In the genomic region with DNA sequence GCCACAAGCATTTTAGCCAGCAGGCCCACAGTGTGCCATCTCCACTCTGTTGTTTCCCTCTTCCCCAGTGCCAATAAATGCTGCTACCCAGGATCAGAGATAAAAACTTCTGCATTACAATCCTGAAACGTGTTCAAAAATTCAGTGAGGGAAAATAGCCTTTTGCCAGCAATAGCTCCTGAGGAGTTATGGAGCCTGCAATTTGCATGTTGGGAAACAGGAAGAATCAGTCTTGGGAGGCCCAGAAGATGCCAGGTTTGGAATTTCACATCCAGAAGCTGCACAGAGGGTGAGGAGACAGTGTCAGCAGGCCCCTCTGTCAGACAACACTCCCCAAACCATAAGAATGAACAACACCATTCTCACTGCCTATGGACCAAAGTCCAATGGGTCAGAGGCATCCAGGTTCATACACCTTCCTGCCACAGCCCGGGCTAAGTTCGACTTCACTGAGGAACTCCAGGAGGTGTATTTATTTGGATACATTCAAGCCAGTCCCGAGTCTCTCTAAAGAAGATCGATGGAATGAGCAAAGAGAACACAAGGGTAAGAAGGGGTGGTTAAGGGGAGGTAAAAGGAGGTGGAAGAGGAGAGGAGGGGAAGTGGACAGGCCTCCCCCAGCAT, we compare ENCODE assay signal across 1 cellular context.
A peak's percentile ranks its signal among the peaks of the same experiment; 100 is the strongest.
TF ChIP-seq lines count a peak whose summit lies in the region.

No MANE protein-coding gene starts in this region.

TF ChIP-seq in HepG2, 621 proteins besides CTCF, POLR2A, EP300 and RAD21 (continued from another document and continues in another):
- TF ChIP-seq, protein P1, sequence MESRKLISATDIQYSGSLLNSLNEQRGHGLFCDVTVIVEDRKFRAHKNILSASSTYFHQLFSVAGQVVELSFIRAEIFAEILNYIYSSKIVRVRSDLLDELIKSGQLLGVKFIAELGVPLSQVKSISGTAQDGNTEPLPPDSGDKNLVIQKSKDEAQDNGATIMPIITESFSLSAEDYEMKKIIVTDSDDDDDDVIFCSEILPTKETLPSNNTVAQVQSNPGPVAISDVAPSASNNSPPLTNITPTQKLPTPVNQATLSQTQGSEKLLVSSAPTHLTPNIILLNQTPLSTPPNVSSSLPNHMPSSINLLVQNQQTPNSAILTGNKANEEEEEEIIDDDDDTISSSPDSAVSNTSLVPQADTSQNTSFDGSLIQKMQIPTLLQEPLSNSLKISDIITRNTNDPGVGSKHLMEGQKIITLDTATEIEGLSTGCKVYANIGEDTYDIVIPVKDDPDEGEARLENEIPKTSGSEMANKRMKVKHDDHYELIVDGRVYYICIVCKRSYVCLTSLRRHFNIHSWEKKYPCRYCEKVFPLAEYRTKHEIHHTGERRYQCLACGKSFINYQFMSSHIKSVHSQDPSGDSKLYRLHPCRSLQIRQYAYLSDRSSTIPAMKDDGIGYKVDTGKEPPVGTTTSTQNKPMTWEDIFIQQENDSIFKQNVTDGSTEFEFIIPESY (CRISPR knock-in tag; IDR thresholded peaks at IDR 0.05), result 0 out of 2 replicates have a peak, but pooled peaks have one; percentile 15
- TF ChIP-seq, protein P2, sequence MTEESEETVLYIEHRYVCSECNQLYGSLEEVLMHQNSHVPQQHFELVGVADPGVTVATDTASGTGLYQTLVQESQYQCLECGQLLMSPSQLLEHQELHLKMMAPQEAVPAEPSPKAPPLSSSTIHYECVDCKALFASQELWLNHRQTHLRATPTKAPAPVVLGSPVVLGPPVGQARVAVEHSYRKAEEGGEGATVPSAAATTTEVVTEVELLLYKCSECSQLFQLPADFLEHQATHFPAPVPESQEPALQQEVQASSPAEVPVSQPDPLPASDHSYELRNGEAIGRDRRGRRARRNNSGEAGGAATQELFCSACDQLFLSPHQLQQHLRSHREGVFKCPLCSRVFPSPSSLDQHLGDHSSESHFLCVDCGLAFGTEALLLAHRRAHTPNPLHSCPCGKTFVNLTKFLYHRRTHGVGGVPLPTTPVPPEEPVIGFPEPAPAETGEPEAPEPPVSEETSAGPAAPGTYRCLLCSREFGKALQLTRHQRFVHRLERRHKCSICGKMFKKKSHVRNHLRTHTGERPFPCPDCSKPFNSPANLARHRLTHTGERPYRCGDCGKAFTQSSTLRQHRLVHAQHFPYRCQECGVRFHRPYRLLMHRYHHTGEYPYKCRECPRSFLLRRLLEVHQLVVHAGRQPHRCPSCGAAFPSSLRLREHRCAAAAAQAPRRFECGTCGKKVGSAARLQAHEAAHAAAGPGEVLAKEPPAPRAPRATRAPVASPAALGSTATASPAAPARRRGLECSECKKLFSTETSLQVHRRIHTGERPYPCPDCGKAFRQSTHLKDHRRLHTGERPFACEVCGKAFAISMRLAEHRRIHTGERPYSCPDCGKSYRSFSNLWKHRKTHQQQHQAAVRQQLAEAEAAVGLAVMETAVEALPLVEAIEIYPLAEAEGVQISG (CRISPR knock-in tag; IDR thresholded peaks at IDR 0.05), result peak; percentile 52; the same call in 1 of the 2 replicates
- TF ChIP-seq, protein P3, sequence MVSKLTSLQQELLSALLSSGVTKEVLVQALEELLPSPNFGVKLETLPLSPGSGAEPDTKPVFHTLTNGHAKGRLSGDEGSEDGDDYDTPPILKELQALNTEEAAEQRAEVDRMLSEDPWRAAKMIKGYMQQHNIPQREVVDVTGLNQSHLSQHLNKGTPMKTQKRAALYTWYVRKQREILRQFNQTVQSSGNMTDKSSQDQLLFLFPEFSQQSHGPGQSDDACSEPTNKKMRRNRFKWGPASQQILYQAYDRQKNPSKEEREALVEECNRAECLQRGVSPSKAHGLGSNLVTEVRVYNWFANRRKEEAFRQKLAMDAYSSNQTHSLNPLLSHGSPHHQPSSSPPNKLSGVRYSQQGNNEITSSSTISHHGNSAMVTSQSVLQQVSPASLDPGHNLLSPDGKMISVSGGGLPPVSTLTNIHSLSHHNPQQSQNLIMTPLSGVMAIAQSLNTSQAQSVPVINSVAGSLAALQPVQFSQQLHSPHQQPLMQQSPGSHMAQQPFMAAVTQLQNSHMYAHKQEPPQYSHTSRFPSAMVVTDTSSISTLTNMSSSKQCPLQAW (CRISPR knock-in tag; IDR thresholded peaks at IDR 0.05), result 0 out of 2 replicates have a peak, but pooled peaks have one; percentile 12
- peak; percentile 52; the same call in 1 of the 2 replicates for TF ChIP-seq KDM4B (CRISPR knock-in tag; IDR thresholded peaks at IDR 0.05)
- no peak for TF ChIP-seq ZFP41 (CRISPR knock-in tag; IDR thresholded peaks at IDR 0.05; ENCODE audit: borderline replicate concordance)
- peak; percentile 43; the same call in 1 of the 2 replicates for TF ChIP-seq FOXA3 (CRISPR knock-in tag; IDR thresholded peaks at IDR 0.05)
- no peak for TF ChIP-seq PITX1 (CRISPR knock-in tag; IDR thresholded peaks at IDR 0.05)
- TF ChIP-seq KLF6 (CRISPR knock-in tag; IDR thresholded peaks at IDR 0.05), result no peak
- peak; percentile 58; the same call in 1 of the 2 replicates for TF ChIP-seq ELF3 (CRISPR knock-in tag; IDR thresholded peaks at IDR 0.05)
- TF ChIP-seq, protein P4, sequence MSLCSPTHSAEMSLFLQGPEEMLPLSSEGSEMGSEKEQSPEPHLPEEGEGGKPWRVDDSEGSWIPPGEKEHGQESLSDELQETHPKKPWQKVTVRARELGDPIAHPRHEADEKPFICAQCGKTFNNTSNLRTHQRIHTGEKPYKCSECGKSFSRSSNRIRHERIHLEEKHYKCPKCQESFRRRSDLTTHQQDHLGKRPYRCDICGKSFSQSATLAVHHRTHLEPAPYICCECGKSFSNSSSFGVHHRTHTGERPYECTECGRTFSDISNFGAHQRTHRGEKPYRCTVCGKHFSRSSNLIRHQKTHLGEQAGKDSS (CRISPR knock-in tag; IDR thresholded peaks at IDR 0.05; ENCODE audit: borderline replicate concordance, low read depth), result peak; percentile 46; the same call in 1 of the 2 replicates
- TF ChIP-seq, protein P5, sequence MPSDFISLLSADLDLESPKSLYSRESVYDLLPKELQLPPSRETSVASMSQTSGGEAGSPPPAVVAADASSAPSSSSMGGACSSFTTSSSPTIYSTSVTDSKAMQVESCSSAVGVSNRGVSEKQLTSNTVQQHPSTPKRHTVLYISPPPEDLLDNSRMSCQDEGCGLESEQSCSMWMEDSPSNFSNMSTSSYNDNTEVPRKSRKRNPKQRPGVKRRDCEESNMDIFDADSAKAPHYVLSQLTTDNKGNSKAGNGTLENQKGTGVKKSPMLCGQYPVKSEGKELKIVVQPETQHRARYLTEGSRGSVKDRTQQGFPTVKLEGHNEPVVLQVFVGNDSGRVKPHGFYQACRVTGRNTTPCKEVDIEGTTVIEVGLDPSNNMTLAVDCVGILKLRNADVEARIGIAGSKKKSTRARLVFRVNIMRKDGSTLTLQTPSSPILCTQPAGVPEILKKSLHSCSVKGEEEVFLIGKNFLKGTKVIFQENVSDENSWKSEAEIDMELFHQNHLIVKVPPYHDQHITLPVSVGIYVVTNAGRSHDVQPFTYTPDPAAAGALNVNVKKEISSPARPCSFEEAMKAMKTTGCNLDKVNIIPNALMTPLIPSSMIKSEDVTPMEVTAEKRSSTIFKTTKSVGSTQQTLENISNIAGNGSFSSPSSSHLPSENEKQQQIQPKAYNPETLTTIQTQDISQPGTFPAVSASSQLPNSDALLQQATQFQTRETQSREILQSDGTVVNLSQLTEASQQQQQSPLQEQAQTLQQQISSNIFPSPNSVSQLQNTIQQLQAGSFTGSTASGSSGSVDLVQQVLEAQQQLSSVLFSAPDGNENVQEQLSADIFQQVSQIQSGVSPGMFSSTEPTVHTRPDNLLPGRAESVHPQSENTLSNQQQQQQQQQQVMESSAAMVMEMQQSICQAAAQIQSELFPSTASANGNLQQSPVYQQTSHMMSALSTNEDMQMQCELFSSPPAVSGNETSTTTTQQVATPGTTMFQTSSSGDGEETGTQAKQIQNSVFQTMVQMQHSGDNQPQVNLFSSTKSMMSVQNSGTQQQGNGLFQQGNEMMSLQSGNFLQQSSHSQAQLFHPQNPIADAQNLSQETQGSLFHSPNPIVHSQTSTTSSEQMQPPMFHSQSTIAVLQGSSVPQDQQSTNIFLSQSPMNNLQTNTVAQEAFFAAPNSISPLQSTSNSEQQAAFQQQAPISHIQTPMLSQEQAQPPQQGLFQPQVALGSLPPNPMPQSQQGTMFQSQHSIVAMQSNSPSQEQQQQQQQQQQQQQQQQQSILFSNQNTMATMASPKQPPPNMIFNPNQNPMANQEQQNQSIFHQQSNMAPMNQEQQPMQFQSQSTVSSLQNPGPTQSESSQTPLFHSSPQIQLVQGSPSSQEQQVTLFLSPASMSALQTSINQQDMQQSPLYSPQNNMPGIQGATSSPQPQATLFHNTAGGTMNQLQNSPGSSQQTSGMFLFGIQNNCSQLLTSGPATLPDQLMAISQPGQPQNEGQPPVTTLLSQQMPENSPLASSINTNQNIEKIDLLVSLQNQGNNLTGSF (CRISPR knock-in tag; IDR thresholded peaks at IDR 0.05), result no peak
- peak; percentile 97 for TF ChIP-seq HNF4A (CRISPR knock-in tag; IDR thresholded peaks at IDR 0.05)
- TF ChIP-seq ZNF839 (CRISPR knock-in tag; IDR thresholded peaks at IDR 0.05; ENCODE audit: borderline replicate concordance), result no peak
- TF ChIP-seq ZNF263 (CRISPR knock-in tag; IDR thresholded peaks at IDR 0.05), result no peak
- TF ChIP-seq TEAD3 (CRISPR knock-in tag; optimal IDR thresholded peaks at IDR 0.05; ENCODE audit: borderline replicate concordance), result peak; percentile 71
- 0 out of 2 replicates have a peak, but pooled peaks have one; percentile 44 for TF ChIP-seq HMG20B (CRISPR knock-in tag; conservative IDR thresholded peaks at IDR 0.05)
- TF ChIP-seq NCOR1 (IDR thresholded peaks at IDR 0.05; ENCODE audit: borderline replicate concordance, low read length), result peak; percentile 74
- TF ChIP-seq ZNF792 (CRISPR knock-in tag; IDR thresholded peaks at IDR 0.05), result peak; percentile 78
- TF ChIP-seq, protein P6, sequence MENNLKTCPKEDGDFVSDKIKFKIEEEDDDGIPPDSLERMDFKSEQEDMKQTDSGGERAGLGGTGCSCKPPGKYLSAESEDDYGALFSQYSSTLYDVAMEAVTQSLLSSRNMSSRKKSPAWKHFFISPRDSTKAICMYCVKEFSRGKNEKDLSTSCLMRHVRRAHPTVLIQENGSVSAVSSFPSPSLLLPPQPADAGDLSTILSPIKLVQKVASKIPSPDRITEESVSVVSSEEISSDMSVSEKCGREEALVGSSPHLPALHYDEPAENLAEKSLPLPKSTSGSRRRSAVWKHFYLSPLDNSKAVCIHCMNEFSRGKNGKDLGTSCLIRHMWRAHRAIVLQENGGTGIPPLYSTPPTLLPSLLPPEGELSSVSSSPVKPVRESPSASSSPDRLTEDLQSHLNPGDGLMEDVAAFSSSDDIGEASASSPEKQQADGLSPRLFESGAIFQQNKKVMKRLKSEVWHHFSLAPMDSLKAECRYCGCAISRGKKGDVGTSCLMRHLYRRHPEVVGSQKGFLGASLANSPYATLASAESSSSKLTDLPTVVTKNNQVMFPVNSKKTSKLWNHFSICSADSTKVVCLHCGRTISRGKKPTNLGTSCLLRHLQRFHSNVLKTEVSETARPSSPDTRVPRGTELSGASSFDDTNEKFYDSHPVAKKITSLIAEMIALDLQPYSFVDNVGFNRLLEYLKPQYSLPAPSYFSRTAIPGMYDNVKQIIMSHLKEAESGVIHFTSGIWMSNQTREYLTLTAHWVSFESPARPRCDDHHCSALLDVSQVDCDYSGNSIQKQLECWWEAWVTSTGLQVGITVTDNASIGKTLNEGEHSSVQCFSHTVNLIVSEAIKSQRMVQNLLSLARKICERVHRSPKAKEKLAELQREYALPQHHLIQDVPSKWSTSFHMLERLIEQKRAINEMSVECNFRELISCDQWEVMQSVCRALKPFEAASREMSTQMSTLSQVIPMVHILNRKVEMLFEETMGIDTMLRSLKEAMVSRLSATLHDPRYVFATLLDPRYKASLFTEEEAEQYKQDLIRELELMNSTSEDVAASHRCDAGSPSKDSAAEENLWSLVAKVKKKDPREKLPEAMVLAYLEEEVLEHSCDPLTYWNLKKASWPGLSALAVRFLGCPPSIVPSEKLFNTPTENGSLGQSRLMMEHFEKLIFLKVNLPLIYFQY (CRISPR knock-in tag; IDR thresholded peaks at IDR 0.05; ENCODE audit: borderline replicate concordance), result peak; percentile 94
- TF ChIP-seq, protein P7, sequence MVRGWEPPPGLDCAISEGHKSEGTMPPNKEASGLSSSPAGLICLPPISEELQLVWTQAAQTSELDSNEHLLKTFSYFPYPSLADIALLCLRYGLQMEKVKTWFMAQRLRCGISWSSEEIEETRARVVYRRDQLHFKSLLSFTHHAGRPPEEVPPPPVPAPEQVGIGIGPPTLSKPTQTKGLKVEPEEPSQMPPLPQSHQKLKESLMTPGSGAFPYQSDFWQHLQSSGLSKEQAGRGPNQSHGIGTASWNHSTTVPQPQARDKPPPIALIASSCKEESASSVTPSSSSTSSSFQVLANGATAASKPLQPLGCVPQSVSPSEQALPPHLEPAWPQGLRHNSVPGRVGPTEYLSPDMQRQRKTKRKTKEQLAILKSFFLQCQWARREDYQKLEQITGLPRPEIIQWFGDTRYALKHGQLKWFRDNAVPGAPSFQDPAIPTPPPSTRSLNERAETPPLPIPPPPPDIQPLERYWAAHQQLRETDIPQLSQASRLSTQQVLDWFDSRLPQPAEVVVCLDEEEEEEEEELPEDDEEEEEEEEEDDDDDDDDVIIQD (CRISPR knock-in tag; IDR thresholded peaks at IDR 0.05; ENCODE audit: low read depth), result peak; percentile 86
- TF ChIP-seq NFE2L2 (IDR thresholded peaks at IDR 0.05; ENCODE audit: low read length), result no peak
- peak; percentile 75; the same call in 1 of the 2 replicates for TF ChIP-seq FOXJ3 (CRISPR knock-in tag; IDR thresholded peaks at IDR 0.05; ENCODE audit: borderline replicate concordance)
- no peak for TF ChIP-seq EED (CRISPR knock-in tag; IDR thresholded peaks at IDR 0.05)
- peak; percentile 72; the same call in 1 of the 2 replicates for TF ChIP-seq ZSCAN9 (CRISPR knock-in tag; IDR thresholded peaks at IDR 0.05; ENCODE audit: borderline replicate concordance)
- peak; percentile 68 for TF ChIP-seq ZMYM4 (CRISPR knock-in tag; IDR thresholded peaks at IDR 0.05)
- peak; percentile 50; the same call in 1 of the 2 replicates for TF ChIP-seq ZBTB38 (CRISPR knock-in tag; IDR thresholded peaks at IDR 0.05)
- peak; percentile 72 for TF ChIP-seq HOXD1 (CRISPR knock-in tag; IDR thresholded peaks at IDR 0.05)
- peak; percentile 16 for TF ChIP-seq XRCC5 (optimal IDR thresholded peaks at IDR 0.05; ENCODE audit: low read length)
- TF ChIP-seq FOXA1 (IDR thresholded peaks at IDR 0.05), result no peak
- TF ChIP-seq FOXA1 (CRISPR knock-in tag; IDR thresholded peaks at IDR 0.05), result peak; percentile 3; the same call in 1 of the 2 replicates
- TF ChIP-seq GFI1 (CRISPR knock-in tag; IDR thresholded peaks at IDR 0.05; ENCODE audit: borderline replicate concordance), result no peak
- TF ChIP-seq CEBPG (CRISPR knock-in tag; IDR thresholded peaks at IDR 0.05), result peak; percentile 40
- TF ChIP-seq MTF2 (CRISPR knock-in tag; IDR thresholded peaks at IDR 0.05; ENCODE audit: borderline replicate concordance), result no peak
- peak; percentile 59 for TF ChIP-seq ZNF335 (CRISPR knock-in tag; IDR thresholded peaks at IDR 0.05)
- TF ChIP-seq PHF21A (CRISPR knock-in tag; IDR thresholded peaks at IDR 0.05), result peak; percentile 89
- no peak for TF ChIP-seq ZFP62 (CRISPR knock-in tag; IDR thresholded peaks at IDR 0.05)
- TF ChIP-seq RXRB (CRISPR knock-in tag; IDR thresholded peaks at IDR 0.05; ENCODE audit: borderline replicate concordance), result peak; percentile 90
- TF ChIP-seq ZKSCAN5 (CRISPR knock-in tag; IDR thresholded peaks at IDR 0.05), result peak; percentile 70; the same call in 1 of the 2 replicates
- TF ChIP-seq ZNF768 (CRISPR knock-in tag; IDR thresholded peaks at IDR 0.05), result no peak
- TF ChIP-seq FOXK1 (CRISPR knock-in tag; IDR thresholded peaks at IDR 0.05; ENCODE audit: borderline replicate concordance, low read depth), result peak; percentile 34; the same call in 1 of the 2 replicates
- TF ChIP-seq ESRRA (CRISPR knock-in tag; IDR thresholded peaks at IDR 0.05; ENCODE audit: low read depth), result peak; percentile 69; the same call in 1 of the 2 replicates
- peak; percentile 92 for TF ChIP-seq ZNF644 (CRISPR knock-in tag; IDR thresholded peaks at IDR 0.05; ENCODE audit: low read depth)
- no peak for TF ChIP-seq SOX13 (IDR thresholded peaks at IDR 0.05)
- TF ChIP-seq SOX13 (CRISPR knock-in tag; conservative IDR thresholded peaks at IDR 0.05 in 1 of 2, IDR thresholded peaks at IDR 0.05 in 1 of 2), result peak in 1 of 2 experiments; percentile 78; a peak in 2 of 4 replicates
